ENCODE assay signal across 27 cellular contexts in genomic region chr2:154963509-154963908, GRCh38.
"Had no signal": no experiment of that assay in that cellular context is flagged by ENCODE, and none has a peak within 500 bp of the region (broad histone marks: within the 10 kb centered on the region; RNA-seq: fewer than 3 reads in every experiment).

No MANE protein-coding gene starts in this region.

- DNase-seq: activated B cell treated with CpG ODN at 0.5 μM for 24 hours; activated CD4-positive, alpha-beta T cell treated with anti-CD3 and anti-CD28 coated beads for 36 hours; activated CD4-positive, alpha-beta T cell treated with anti-CD3 and anti-CD28 coated beads, Interleukin-2, amount 50 U/mL, for 4 hours; activated CD8-positive, alpha-beta memory T cell treated with anti-CD3 and anti-CD28 coated beads for 24 hours; activated CD8-positive, alpha-beta memory T cell treated with anti-CD3 and anti-CD28 coated beads, Interleukin-2, amount 50 U/mL, for 4 hours; activated naive CD4-positive, alpha-beta T cell; activated T-cell treated with anti-CD3 and anti-CD28 coated beads, Interleukin-2, amount 50 U/mL, for 24 hours; adrenal gland; colonic mucosa; endodermal cell; naive B cell; retina; sigmoid colon; stimulated activated CD4-positive, alpha-beta T cell treated with anti-CD3 and anti-CD28 coated beads, Interleukin-15, amount 100 ng/mL, for 24 hours; stimulated activated CD4-positive, alpha-beta T cell treated with anti-CD3 and anti-CD28 coated beads, Interleukin-2, amount 100 ng/mL, for 48 hours; stimulated activated CD8-positive, alpha-beta memory T cell treated with anti-CD3 and anti-CD28 coated beads, Interleukin-4, amount 100 ng/mL, for 48 hours; stimulated activated naive B cell treated with anti-CD40 and anti-IgM and Interleukin-4, amounts not matched to agents 10 μg/mL and 1 μg/mL and 100 μg/mL, for 72 hours; T1000; testis; trophoblast cell; uterus had no signal

- H3K27me3 Mint-ChIP-seq: activated B cell treated with CpG ODN at 0.5 μM for 24 hours; activated CD4-positive, alpha-beta T cell treated with anti-CD3 and anti-CD28 coated beads for 36 hours; activated naive CD8-positive, alpha-beta T cell; activated T-cell treated with anti-CD3 and anti-CD28 coated beads, Interleukin-2, amount 50 U/mL, for 24 hours; naive B cell; progenitor cell of endocrine pancreas; stimulated activated naive B cell treated with anti-CD40 and anti-IgM and Interleukin-4, amounts not matched to agents 10 μg/mL and 1 μg/mL and 100 μg/mL, for 72 hours had no signal

- H3K9me3 Mint-ChIP-seq: activated B cell treated with CpG ODN at 0.5 μM for 24 hours, endodermal cell, neural progenitor cell had no signal

- H3K4me3 Mint-ChIP-seq: activated B cell treated with CpG ODN at 0.5 μM for 24 hours; activated CD4-positive, alpha-beta T cell treated with anti-CD3 and anti-CD28 coated beads for 36 hours; activated naive CD8-positive, alpha-beta T cell; activated T-cell treated with anti-CD3 and anti-CD28 coated beads, Interleukin-2, amount 50 U/mL, for 24 hours; endodermal cell; naive B cell; neural progenitor cell; stimulated activated naive B cell treated with anti-CD40 and anti-IgM and Interleukin-4, amounts not matched to agents 10 μg/mL and 1 μg/mL and 100 μg/mL, for 72 hours had no signal

- ATAC-seq: activated CD4-positive, alpha-beta T cell treated with anti-CD3 and anti-CD28 coated beads for 36 hours; gastroesophageal sphincter; left lobe of liver; stimulated activated naive B cell treated with anti-CD40 and anti-IgM and Interleukin-4, amounts not matched to agents 10 μg/mL and 1 μg/mL and 100 μg/mL, for 72 hours had no signal

- H3K36me3 Mint-ChIP-seq: activated naive CD8-positive, alpha-beta T cell; naive B cell; neural progenitor cell; stimulated activated naive B cell treated with anti-CD40 and anti-IgM and Interleukin-4, amounts not matched to agents 10 μg/mL and 1 μg/mL and 100 μg/mL, for 72 hours had no signal

- H3K27ac Mint-ChIP-seq: activated B cell treated with CpG ODN at 0.5 μM for 24 hours; activated CD4-positive, alpha-beta T cell treated with anti-CD3 and anti-CD28 coated beads for 36 hours; activated naive CD8-positive, alpha-beta T cell; activated T-cell treated with anti-CD3 and anti-CD28 coated beads, Interleukin-2, amount 50 U/mL, for 24 hours; activated T-helper 2 cell treated with anti-CD3 and anti-CD28 coated beads, Interferon-gamma antibody, Interleukin-2, Interleukin-4, amounts not matched to agents 10 μg/mL and 5 μg/mL and 100 μg/mL, durations not matched to agents 14 hours and 24 hours and 36 hours; endodermal cell; naive B cell; neural progenitor cell; progenitor cell of endocrine pancreas; stimulated activated naive B cell treated with anti-CD40 and anti-IgM and Interleukin-4, amounts not matched to agents 10 μg/mL and 1 μg/mL and 100 μg/mL, for 72 hours had no signal

- H3K4me1 Mint-ChIP-seq: activated B cell treated with CpG ODN at 0.5 μM for 24 hours; activated CD4-positive, alpha-beta T cell treated with anti-CD3 and anti-CD28 coated beads for 36 hours; naive B cell; stimulated activated naive B cell treated with anti-CD40 and anti-IgM and Interleukin-4, amounts not matched to agents 10 μg/mL and 1 μg/mL and 100 μg/mL, for 72 hours had no signal
